In genomic region chr12:111763552-111763951, GRCh38 we compare ENCODE assay signal across 1 cellular context. TPM values are rescaled to one million over a fixed set of nuclear protein-coding genes. Genes with fewer than 3 reads are reported as not detected.
"Had no signal": no experiment of that assay in that cellular context is flagged by ENCODE, and none has a peak within 500 bp of the region (broad histone marks: within the 10 kb centered on the region; RNA-seq: fewer than 3 reads in every experiment).

No MANE protein-coding gene starts in this region.

RNA-seq across cellular contexts. Expression of gene ALDH2, which starts 3.2 kb away (rescaled TPM):
- total RNA-seq: natural killer cell treated with Interleukin-12 subunit alpha and Interleukin-12 subunit beta and Interleukin-15 and Interleukin-18, amount 100 ng/mL, for 72 hours had no signal
